15 cellular contexts compared by ENCODE assay signal in the genomic region with DNA sequence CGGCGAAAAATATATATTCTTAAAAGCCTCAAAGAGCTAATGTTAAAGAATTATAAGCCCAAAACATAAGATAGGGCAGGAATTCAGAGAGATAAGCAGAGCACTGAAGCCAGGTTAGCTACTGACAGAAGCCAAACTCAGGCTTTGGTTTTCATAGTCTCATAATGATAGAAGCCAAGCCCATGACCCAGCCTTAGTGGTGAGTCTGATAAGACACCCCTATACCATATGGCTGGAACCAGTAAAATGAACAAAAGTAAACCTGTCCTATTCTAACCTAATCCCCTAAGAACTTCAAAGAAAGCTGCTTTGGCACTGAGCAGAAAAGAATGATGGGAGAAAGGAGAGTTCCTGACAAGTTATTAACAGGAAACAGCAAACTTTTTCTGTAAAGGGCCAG. TPM values are rescaled to one million over a fixed set of nuclear protein-coding genes. Genes with fewer than 3 reads are reported as not detected.
DNase-seq lines count a peak whose midpoint lies in the region; TF ChIP-seq lines count a peak whose summit lies in the region.
"Had no signal": no experiment of that assay in that cellular context is flagged by ENCODE, and none has a peak within 500 bp of the region (broad histone marks: within the 10 kb centered on the region; RNA-seq: fewer than 3 reads in every experiment).

No MANE protein-coding gene starts in this region.

- no peak for TF ChIP-seq EP300 in suprapubic skin (IDR thresholded peaks at IDR 0.05)

- H3K27me3 ChIP-seq in esophagus squamous epithelium, result no peaks in the 10 kb centered on the region
- H3K27me3 ChIP-seq in suprapubic skin, result no peaks in the 10 kb centered on the region
- no peaks in the 10 kb centered on the region for H3K27me3 ChIP-seq in colonic mucosa

- H3K9me3 ChIP-seq in esophagus squamous epithelium (no peaks in the 10 kb centered on the region), suprapubic skin (no peaks in the 10 kb centered on the region), colonic mucosa (no peaks in the 10 kb centered on the region)

- TF ChIP-seq CTCF in esophagus squamous epithelium (IDR thresholded peaks at IDR 0.05) (no peak), suprapubic skin (IDR thresholded peaks at IDR 0.05) (no peak), colonic mucosa (IDR thresholded peaks at IDR 0.05) (no peak)

- DNase-seq in DMS 273 (lab: John Stamatoyannopoulos, UW; ENCODE audit: unreplicated experiment) (peak; percentile 8), DMS 273 treated with DMSO at 0.1 percent for 48 hours (lab: John Stamatoyannopoulos, UW) (no peak), NCI-H226 (peak; percentile 40), dedifferentiated amniotic fluid mesenchymal stem cell (ENCODE audit: extremely low spot score) (peak; percentile 1), esophagus squamous epithelium (lab: John Stamatoyannopoulos, UW) (no peak), suprapubic skin (ENCODE audit: low spot score in 2 of 2) (no peak), colonic mucosa (no peak)
- DNase-seq: Calu3; CD8-positive, alpha-beta T cell; DMS153; DMS79 treated with DMSO at 0.1 percent for 48 hours; EL; H7 had no signal

- 89 to 100% methylated on average over 2 of the region's 2 CpGs for WGBS in esophagus squamous epithelium, 2 donors
- WGBS in suprapubic skin, result 84% methylated on average over 2 of the region's 2 CpGs

- H3K27ac ChIP-seq in esophagus squamous epithelium, result no peak overlapping the region
- H3K27ac ChIP-seq in suprapubic skin, result no peak overlapping the region
- H3K27ac ChIP-seq in colonic mucosa, result no peak overlapping the region
- H3K27ac ChIP-seq: 22Rv1 had no signal

- TF ChIP-seq POLR2A in esophagus squamous epithelium (IDR thresholded peaks at IDR 0.05) (no peak), suprapubic skin (IDR thresholded peaks at IDR 0.05) (no peak)

- H3K36me3 ChIP-seq in esophagus squamous epithelium (no peaks in the 10 kb centered on the region), suprapubic skin (no peaks in the 10 kb centered on the region), colonic mucosa (no peaks in the 10 kb centered on the region)

- intact Hi-C loops in esophagus squamous epithelium (cut with DNase I), result no loop called here
- intact Hi-C loops in colonic mucosa (cut with DNase I), result no loop called here

- H3K4me1 ChIP-seq in esophagus squamous epithelium (peaks cover 0 to 7% (median 0%) of the 10 kb centered on the region in 3 donors), suprapubic skin (peaks cover 3% of the 10 kb centered on the region), colonic mucosa (no peaks in the 10 kb centered on the region)

- H3K9ac ChIP-seq in colonic mucosa (ENCODE audit: low read depth in 2 of 2, low read length in 2 of 2), result no peak overlapping the region

- H3K4me3 ChIP-seq in esophagus squamous epithelium (no peak overlapping the region), suprapubic skin (no peak overlapping the region), colonic mucosa (no peak overlapping the region)
- H3K4me3 ChIP-seq: GM23338 had no signal

RNA-seq across cellular contexts. Expression of gene MYO9A, which starts 25.9 kb away (rescaled TPM):
- 10 to 100 TPM; 18.2 to 62.0 (median 35.0) TPM for total RNA-seq in esophagus squamous epithelium
- 10 to 100 TPM; 54.0 to 89.7 (median 61.8) TPM for total RNA-seq in suprapubic skin
- total RNA-seq in colonic mucosa, result 10 to 100 TPM; 27.5 to 34.3 TPM

RNA-seq across cellular contexts. Expression of gene SENP8, which starts 26.2 kb away (rescaled TPM):
- total RNA-seq in esophagus squamous epithelium, result 1 to 10 TPM; 1.5 to 2.8 (median 1.8) TPM
- total RNA-seq in suprapubic skin, result 1 to 10 TPM; 1.3 to 4.2 (median 1.9) TPM
- total RNA-seq in colonic mucosa, result 1 to 10 TPM; 2.3 to 4.2 TPM

Comparison
In these comparisons a context has a peak if more than half of its experiments do, and no peak if none do; other contexts are left out.
1. DNase-seq: peak in DMS 273 (single experiment), NCI-H226 (single experiment) and dedifferentiated amniotic fluid mesenchymal stem cell (single experiment); none in DMS 273 treated with DMSO at 0.1 percent for 48 hours (single experiment), esophagus squamous epithelium (single experiment), suprapubic skin (0 of 2) and colonic mucosa (single experiment).